In the genomic region with DNA sequence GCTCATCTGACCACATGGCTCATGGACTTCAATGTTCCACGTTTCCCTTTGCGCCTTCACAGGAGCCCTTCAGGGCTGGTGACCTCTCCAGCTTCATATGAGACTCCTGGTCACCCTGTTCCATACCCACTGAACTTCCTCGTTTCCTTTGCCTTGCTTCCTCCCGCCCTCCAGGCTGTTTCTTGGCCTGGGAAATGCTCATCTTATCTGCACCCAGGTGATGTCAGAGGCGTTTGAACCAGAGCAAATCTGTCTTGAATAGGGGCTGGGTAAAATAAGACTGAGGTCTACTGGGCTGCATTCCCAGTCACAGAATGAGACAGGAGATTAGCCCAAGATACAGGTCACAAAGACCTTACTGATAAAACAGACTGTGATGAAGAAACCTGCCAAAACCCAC, we compare ENCODE assay signal across 18 cellular contexts.
DNase-seq lines count a peak whose midpoint lies in the region; ATAC-seq and TF ChIP-seq lines count a peak whose summit lies in the region.
"Had no signal": no experiment of that assay in that cellular context is flagged by ENCODE, and none has a peak within 500 bp of the region (broad histone marks: within the 10 kb centered on the region; RNA-seq: fewer than 3 reads in every experiment).

No MANE protein-coding gene starts in this region.

- TF ChIP-seq CTCF in mesothelial cell of epicardium (IDR thresholded peaks at IDR 0.05; ENCODE audit: unreplicated experiment), result no peak

- no peak overlapping the region for H3K4me3 Mint-ChIP-seq in mesothelial cell of epicardium
- H3K4me3 Mint-ChIP-seq: B cell; CD8-positive, alpha-beta memory T cell; T-cell had no signal

- ATAC-seq in HG03045 (IDR thresholded peaks at IDR 0.05; ENCODE audit: unreplicated experiment) (no peak), GM18870 (IDR thresholded peaks at IDR 0.05; ENCODE audit: unreplicated experiment) (no peak)
- ATAC-seq: K562, T-cell had no signal

- H3K9me3 Mint-ChIP-seq in mesothelial cell of epicardium, result peaks cover 3% of the 10 kb centered on the region

- DNase-seq in OCI-M1 (lab: John Stamatoyannopoulos, UW), result peak; percentile 49
- peak; percentile 75 for DNase-seq in astrocyte of the hippocampus (ENCODE audit: low read depth, low spot score)
- no peak for DNase-seq in mesothelial cell of epicardium (ENCODE audit: low spot score in 2 of 2, unreplicated experiment in 2 of 2)
- no peak for DNase-seq in GM19240 (ENCODE audit: insufficient read length, low spot score)
- no peak for DNase-seq in LoVo (ENCODE audit: low spot score)
- DNase-seq: Calu3; CD8-positive, alpha-beta memory T cell; DND-41; Kasumi-1; MV-4-11; NCI-H2029; NCI-H510A; SIG-M5; T-cell had no signal

- H3K4me1 Mint-ChIP-seq in mesothelial cell of epicardium, result peaks cover 36% of the 10 kb centered on the region
- H3K4me1 Mint-ChIP-seq: B cell; CD8-positive, alpha-beta memory T cell; T-cell had no signal

- H3K36me3 Mint-ChIP-seq in mesothelial cell of epicardium, result peaks cover 5% of the 10 kb centered on the region
- H3K36me3 Mint-ChIP-seq: CD8-positive, alpha-beta memory T cell; T-cell had no signal

- no peaks in the 10 kb centered on the region for H3K27me3 Mint-ChIP-seq in mesothelial cell of epicardium (ENCODE audit: low read depth)
- H3K27me3 Mint-ChIP-seq: B cell; CD8-positive, alpha-beta memory T cell; T-cell had no signal

- H3K27ac Mint-ChIP-seq in mesothelial cell of epicardium, result peak overlapping the region; percentile 64
- H3K27ac Mint-ChIP-seq: B cell; CD8-positive, alpha-beta memory T cell; T-cell had no signal

Comparison
In these comparisons a context has a peak if more than half of its experiments do, and no peak if none do; other contexts are left out.
1. DNase-seq: peak in OCI-M1 (single experiment) and astrocyte of the hippocampus (single experiment); none in mesothelial cell of epicardium (0 of 2), GM19240 (single experiment) and LoVo (single experiment).